ENCODE assay signal across 8 cellular contexts in the genomic region with DNA sequence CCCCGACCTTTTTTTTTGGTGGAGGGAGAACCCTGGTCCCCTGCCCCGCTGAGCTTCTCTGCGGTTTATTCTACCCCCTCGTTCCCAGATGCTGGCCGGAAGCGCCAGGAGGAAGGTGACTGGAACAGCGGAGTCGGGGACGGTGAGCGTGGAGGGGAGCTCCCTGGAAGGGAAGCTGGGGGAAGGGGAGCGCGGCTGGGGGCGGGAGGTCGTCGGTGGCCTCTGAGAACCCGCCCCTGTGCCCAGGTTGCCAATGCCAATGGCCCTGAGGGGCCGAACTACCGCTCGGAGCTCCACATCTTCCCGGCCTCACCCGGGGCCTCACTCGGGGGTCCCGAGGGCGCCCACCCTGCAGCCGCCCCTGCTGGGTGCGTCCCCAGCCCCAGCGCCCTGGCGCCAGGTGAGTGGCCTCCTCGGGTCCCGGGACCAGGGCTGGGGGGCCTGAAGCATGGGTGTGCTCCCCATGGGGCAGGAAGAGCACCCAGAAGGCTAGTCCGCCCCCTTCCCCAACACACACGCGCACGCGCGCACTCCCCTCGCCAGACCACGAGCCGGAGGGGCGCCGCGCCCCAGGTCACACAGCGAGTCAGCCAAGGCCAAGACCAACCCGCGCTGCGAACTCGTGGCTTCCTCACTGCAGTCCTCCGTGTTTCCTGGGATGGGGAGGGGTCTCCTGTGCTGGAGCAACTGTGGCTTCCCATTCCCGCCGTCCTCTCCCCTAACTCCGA. TPM values are rescaled to one million over a fixed set of nuclear protein-coding genes. Genes with fewer than 3 reads are reported as not detected.
DNase-seq lines count a peak whose midpoint lies in the region; ATAC-seq and TF ChIP-seq lines count a peak whose summit lies in the region.

No MANE protein-coding gene starts in this region.

- POLR2A ChIA-PET in A673 (lab: Charles Lee; ENCODE audit: low non-redundant PET): no interaction called here

- H3K4me3 Mint-ChIP-seq in HFFc6 (peak overlapping the region; percentile 63; the same call in 1 of the 2 replicates), chondrocyte (ENCODE audit: unreplicated experiment) (peak overlapping the region; percentile 77)

- no peak for DNase-seq in A673 (ENCODE audit: low spot score)
- no peak for DNase-seq in HFFc6
- DNase-seq in chondrocyte (ENCODE audit: low spot score): no peak
- no peak for DNase-seq in uterus
- DNase-seq in NCI-H510A (lab: John Stamatoyannopoulos, UW): no peak
- DNase-seq in superior temporal gyrus (ENCODE audit: extremely low spot score): no peak

- H3K4me1 ChIP-seq in A673 (ENCODE audit: insufficient read depth, low read length, poor library complexity, severe bottlenecking) (peaks cover 12% of the 10 kb centered on the region), mononuclear cell (ENCODE audit: insufficient read depth, low read length) (peaks cover 15% of the 10 kb centered on the region), uterus (peaks cover 0 to 4% of the 10 kb centered on the region in 2 donors)

- H3K36me3 ChIP-seq in A673 (ENCODE audit: insufficient read depth, low read length, poor library complexity, severe bottlenecking): no peaks in the 10 kb centered on the region
- H3K36me3 ChIP-seq in uterus: no peaks in the 10 kb centered on the region

- H3K36me3 Mint-ChIP-seq in HFFc6 (ENCODE audit: low read depth) (no peaks in the 10 kb centered on the region), chondrocyte (ENCODE audit: low read depth) (no peaks in the 10 kb centered on the region)

- H3K27me3 ChIP-seq in A673 (replicated peaks; ENCODE audit: insufficient read depth, low read depth, low read length, poor library complexity): no peaks in the 10 kb centered on the region
- peaks cover 15% of the 10 kb centered on the region for H3K27me3 ChIP-seq in mononuclear cell (ENCODE audit: insufficient read depth, low read length)
- no peaks in the 10 kb centered on the region for H3K27me3 ChIP-seq in uterus

- intact Hi-C loops in A673 (cut with micrococcal nuclease; ENCODE audit: unreplicated experiment) (loop anchor here (10.0 kb wide), 1 partner anchor 173 kb away; a partner anchor contains a TSS), uterus (cut with DNase I; ENCODE audit: low total_unique reads) (no loop called here)

- H3K27ac ChIP-seq in A673 (ENCODE audit: low read depth, low read length, poor library complexity, severe bottlenecking) (peak overlapping the region; percentile 66), uterus (peak overlapping the region; percentile 33 to 66)

- peaks cover 5% of the 10 kb centered on the region for H3K27me3 Mint-ChIP-seq in HFFc6 (ENCODE audit: insufficient read depth)
- H3K27me3 Mint-ChIP-seq in chondrocyte (ENCODE audit: low read depth): no peaks in the 10 kb centered on the region

- TF ChIP-seq CTCF in A673 (conservative IDR thresholded peaks at IDR 0.05; ENCODE audit: low read depth, low read length): no peak
- TF ChIP-seq CTCF in HFFc6 (IDR thresholded peaks at IDR 0.05): no peak
- no peak for TF ChIP-seq CTCF in chondrocyte (IDR thresholded peaks at IDR 0.05)
- TF ChIP-seq CTCF in uterus (IDR thresholded peaks at IDR 0.05): no peak

- CTCF ChIA-PET in A673 (lab: Charles Lee): no interaction called here

- H3K27ac Mint-ChIP-seq in HFFc6 (no peak overlapping the region), chondrocyte (ENCODE audit: unreplicated experiment) (no peak overlapping the region)

- no peak for ATAC-seq in HG03469 (IDR thresholded peaks at IDR 0.05; ENCODE audit: unreplicated experiment)

- no peak for TF ChIP-seq POLR2A in uterus (IDR thresholded peaks at IDR 0.05)

- BruUV-seq in A673 (replicated peaks; lab: Mats Ljungman, UMichigan): no TSS peak

- H3K9me3 ChIP-seq in A673 (ENCODE audit: low read depth, low read length, poor library complexity, severe bottlenecking) (no peaks in the 10 kb centered on the region), mononuclear cell (ENCODE audit: low read depth, low read length) (no peaks in the 10 kb centered on the region), uterus (no peaks in the 10 kb centered on the region)

- H3K4me1 Mint-ChIP-seq in HFFc6 (ENCODE audit: low read depth) (peaks cover 22% of the 10 kb centered on the region), chondrocyte (ENCODE audit: low read depth) (peaks cover 37% of the 10 kb centered on the region)

- peak overlapping the region; percentile 64 for H3K4me3 ChIP-seq in A673 (ENCODE audit: low read depth, low read length, poor library complexity, severe bottlenecking)
- H3K4me3 ChIP-seq in mononuclear cell (ENCODE audit: low read length): peak overlapping the region; percentile 24
- H3K4me3 ChIP-seq in uterus: peak overlapping the region; percentile 44 to 46

- no peaks in the 10 kb centered on the region for H3K9me3 Mint-ChIP-seq in HFFc6
- no peaks in the 10 kb centered on the region for H3K9me3 Mint-ChIP-seq in chondrocyte (ENCODE audit: low read depth)

RNA-seq across cellular contexts. Expression of a gene that starts 10.6 kb away (rescaled TPM):
- 2.4 and 2.7 TPM in 2 replicates for total RNA-seq in A673 (2021)
- under 1 TPM in 2 of 6 experiments, not detected in 4; 0.05 to 0.14 TPM for total RNA-seq in HFFc6 (2021; fragmentation: NEBNext Ultra II Directional; extraction: Animal tissue kit (Norgen Biotek cat#: 25700))
- 1.9 to 3.3 TPM (median 2.0 TPM) in 3 replicates for total RNA-seq in chondrocyte
- total RNA-seq in mononuclear cell: not detected
- total RNA-seq in uterus: 10 to 100 TPM in 1 of 4 donors, 1 to 10 TPM in 2, not detected in 1; 3.2 to 69.1 (median 3.4) TPM

RNA-seq across cellular contexts. Expression of a gene that starts 29.2 kb away (rescaled TPM):
- 58.7 and 66.8 TPM in 2 replicates for total RNA-seq in A673 (2021)
- total RNA-seq in HFFc6 (2021; fragmentation: NEBNext Ultra II Directional; extraction: Animal tissue kit (Norgen Biotek cat#: 25700)): 10 to 100 TPM; 32.6 to 40.2 (median 35.4) TPM
- total RNA-seq in chondrocyte: 34.7 to 39.7 TPM (median 36.0 TPM) in 3 replicates
- total RNA-seq in mononuclear cell: 60.0 TPM
- total RNA-seq in uterus: 10 to 100 TPM; 38.2 to 58.4 (median 43.2) TPM

RNA-seq across cellular contexts. Expression of a gene that starts 31.2 kb away (rescaled TPM):
- total RNA-seq in A673 (2021) (7.6 and 10.0 TPM in 2 replicates), chondrocyte (156 to 198 TPM (median 195 TPM) in 3 replicates), mononuclear cell (0.42 TPM), uterus (100 to 1,000 TPM in 1 of 4 donors, 10 to 100 TPM in 1, 1 to 10 TPM in 2; 3.6 to 146 (median 10.6) TPM)
- 10 to 100 TPM; 35.6 to 50.7 (median 47.8) TPM for total RNA-seq in HFFc6 (2021; fragmentation: NEBNext Ultra II Directional; extraction: Animal tissue kit (Norgen Biotek cat#: 25700))
